ENCODE assay signal across 1 cellular context in genomic region chr11:125568970-125569912, GRCh38.
TF ChIP-seq lines count a peak whose summit lies in the region.

EI24 (plus strand) TSS chr11:125569477; CDS start chr11:125572528, 3,051 bp downstream.

TF ChIP-seq in HepG2, 621 proteins besides CTCF, POLR2A, EP300 and RAD21 (continued from another document and continues in another):
- no peak; the same call in 1 of the 2 replicates for TF ChIP-seq ATF3 (CRISPR knock-in tag; IDR thresholded peaks at IDR 0.05)
- TF ChIP-seq, protein P1, sequence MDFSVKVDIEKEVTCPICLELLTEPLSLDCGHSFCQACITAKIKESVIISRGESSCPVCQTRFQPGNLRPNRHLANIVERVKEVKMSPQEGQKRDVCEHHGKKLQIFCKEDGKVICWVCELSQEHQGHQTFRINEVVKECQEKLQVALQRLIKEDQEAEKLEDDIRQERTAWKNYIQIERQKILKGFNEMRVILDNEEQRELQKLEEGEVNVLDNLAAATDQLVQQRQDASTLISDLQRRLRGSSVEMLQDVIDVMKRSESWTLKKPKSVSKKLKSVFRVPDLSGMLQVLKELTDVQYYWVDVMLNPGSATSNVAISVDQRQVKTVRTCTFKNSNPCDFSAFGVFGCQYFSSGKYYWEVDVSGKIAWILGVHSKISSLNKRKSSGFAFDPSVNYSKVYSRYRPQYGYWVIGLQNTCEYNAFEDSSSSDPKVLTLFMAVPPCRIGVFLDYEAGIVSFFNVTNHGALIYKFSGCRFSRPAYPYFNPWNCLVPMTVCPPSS (IDR thresholded peaks at IDR 0.05), result no peak
- no peak for TF ChIP-seq RELA (CRISPR knock-in tag; IDR thresholded peaks at IDR 0.05)
- TF ChIP-seq, protein P2, sequence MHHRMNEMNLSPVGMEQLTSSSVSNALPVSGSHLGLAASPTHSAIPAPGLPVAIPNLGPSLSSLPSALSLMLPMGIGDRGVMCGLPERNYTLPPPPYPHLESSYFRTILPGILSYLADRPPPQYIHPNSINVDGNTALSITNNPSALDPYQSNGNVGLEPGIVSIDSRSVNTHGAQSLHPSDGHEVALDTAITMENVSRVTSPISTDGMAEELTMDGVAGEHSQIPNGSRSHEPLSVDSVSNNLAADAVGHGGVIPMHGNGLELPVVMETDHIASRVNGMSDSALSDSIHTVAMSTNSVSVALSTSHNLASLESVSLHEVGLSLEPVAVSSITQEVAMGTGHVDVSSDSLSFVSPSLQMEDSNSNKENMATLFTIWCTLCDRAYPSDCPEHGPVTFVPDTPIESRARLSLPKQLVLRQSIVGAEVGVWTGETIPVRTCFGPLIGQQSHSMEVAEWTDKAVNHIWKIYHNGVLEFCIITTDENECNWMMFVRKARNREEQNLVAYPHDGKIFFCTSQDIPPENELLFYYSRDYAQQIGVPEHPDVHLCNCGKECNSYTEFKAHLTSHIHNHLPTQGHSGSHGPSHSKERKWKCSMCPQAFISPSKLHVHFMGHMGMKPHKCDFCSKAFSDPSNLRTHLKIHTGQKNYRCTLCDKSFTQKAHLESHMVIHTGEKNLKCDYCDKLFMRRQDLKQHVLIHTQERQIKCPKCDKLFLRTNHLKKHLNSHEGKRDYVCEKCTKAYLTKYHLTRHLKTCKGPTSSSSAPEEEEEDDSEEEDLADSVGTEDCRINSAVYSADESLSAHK (CRISPR knock-in tag; IDR thresholded peaks at IDR 0.05; ENCODE audit: borderline replicate concordance), result no peak
- no peak for TF ChIP-seq CC2D1A (CRISPR knock-in tag; IDR thresholded peaks at IDR 0.05)
- no peak for TF ChIP-seq SIX4 (CRISPR knock-in tag; IDR thresholded peaks at IDR 0.05)
- TF ChIP-seq ZMAT5 (CRISPR knock-in tag; IDR thresholded peaks at IDR 0.05; ENCODE audit: borderline replicate concordance, low read depth), result no peak
- no peak for TF ChIP-seq ATAD3A (CRISPR knock-in tag; IDR thresholded peaks at IDR 0.05)
- no peak for TF ChIP-seq SMAD9 (CRISPR knock-in tag; IDR thresholded peaks at IDR 0.05)
- TF ChIP-seq NFYB (CRISPR knock-in tag; IDR thresholded peaks at IDR 0.05), result peak; percentile 56; the same call in 1 of the 2 replicates
- TF ChIP-seq, protein P3, sequence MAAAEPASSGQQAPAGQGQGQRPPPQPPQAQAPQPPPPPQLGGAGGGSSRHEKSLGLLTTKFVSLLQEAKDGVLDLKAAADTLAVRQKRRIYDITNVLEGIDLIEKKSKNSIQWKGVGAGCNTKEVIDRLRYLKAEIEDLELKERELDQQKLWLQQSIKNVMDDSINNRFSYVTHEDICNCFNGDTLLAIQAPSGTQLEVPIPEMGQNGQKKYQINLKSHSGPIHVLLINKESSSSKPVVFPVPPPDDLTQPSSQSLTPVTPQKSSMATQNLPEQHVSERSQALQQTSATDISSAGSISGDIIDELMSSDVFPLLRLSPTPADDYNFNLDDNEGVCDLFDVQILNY (CRISPR knock-in tag; conservative IDR thresholded peaks at IDR 0.05), result peak; percentile 46; the same call in 1 of the 2 replicates
- no peak; the same call in none of the 2 replicates for TF ChIP-seq CAMTA2 (CRISPR knock-in tag; IDR thresholded peaks at IDR 0.05; ENCODE audit: borderline replicate concordance)
- TF ChIP-seq ZNF451 (CRISPR knock-in tag; IDR thresholded peaks at IDR 0.05), result 0 out of 2 replicates have a peak, but pooled peaks have one; percentile 46
- TF ChIP-seq, protein P4, sequence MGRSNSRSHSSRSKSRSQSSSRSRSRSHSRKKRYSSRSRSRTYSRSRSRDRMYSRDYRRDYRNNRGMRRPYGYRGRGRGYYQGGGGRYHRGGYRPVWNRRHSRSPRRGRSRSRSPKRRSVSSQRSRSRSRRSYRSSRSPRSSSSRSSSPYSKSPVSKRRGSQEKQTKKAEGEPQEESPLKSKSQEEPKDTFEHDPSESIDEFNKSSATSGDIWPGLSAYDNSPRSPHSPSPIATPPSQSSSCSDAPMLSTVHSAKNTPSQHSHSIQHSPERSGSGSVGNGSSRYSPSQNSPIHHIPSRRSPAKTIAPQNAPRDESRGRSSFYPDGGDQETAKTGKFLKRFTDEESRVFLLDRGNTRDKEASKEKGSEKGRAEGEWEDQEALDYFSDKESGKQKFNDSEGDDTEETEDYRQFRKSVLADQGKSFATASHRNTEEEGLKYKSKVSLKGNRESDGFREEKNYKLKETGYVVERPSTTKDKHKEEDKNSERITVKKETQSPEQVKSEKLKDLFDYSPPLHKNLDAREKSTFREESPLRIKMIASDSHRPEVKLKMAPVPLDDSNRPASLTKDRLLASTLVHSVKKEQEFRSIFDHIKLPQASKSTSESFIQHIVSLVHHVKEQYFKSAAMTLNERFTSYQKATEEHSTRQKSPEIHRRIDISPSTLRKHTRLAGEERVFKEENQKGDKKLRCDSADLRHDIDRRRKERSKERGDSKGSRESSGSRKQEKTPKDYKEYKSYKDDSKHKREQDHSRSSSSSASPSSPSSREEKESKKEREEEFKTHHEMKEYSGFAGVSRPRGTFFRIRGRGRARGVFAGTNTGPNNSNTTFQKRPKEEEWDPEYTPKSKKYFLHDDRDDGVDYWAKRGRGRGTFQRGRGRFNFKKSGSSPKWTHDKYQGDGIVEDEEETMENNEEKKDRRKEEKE (IDR thresholded peaks at IDR 0.05), result no peak
- TF ChIP-seq MLLT10 (CRISPR knock-in tag; IDR thresholded peaks at IDR 0.05), result no peak
- TF ChIP-seq HOXA3 (CRISPR knock-in tag; IDR thresholded peaks at IDR 0.05), result no peak; the same call in 1 of the 2 replicates
- no peak for TF ChIP-seq NFE2L1 (CRISPR knock-in tag; IDR thresholded peaks at IDR 0.05; ENCODE audit: borderline replicate concordance)
- TF ChIP-seq WIZ (CRISPR knock-in tag; IDR thresholded peaks at IDR 0.05), result no peak
- TF ChIP-seq AKAP8 (CRISPR knock-in tag; IDR thresholded peaks at IDR 0.05), result no peak
- TF ChIP-seq ZNF547 (CRISPR knock-in tag; IDR thresholded peaks at IDR 0.05), result no peak
- no peak for TF ChIP-seq TRIM24 (CRISPR knock-in tag; IDR thresholded peaks at IDR 0.05)
- peak; percentile 64; the same call in 1 of the 2 replicates for TF ChIP-seq ZNF558 (CRISPR knock-in tag; IDR thresholded peaks at IDR 0.05; ENCODE audit: borderline replicate concordance)
- TF ChIP-seq ZNF121 (CRISPR knock-in tag; IDR thresholded peaks at IDR 0.05), result no peak; the same call in 1 of the 2 replicates
- TF ChIP-seq SRF (IDR thresholded peaks at IDR 0.05; ENCODE audit: low read depth, low read length), result no peak
- no peak for TF ChIP-seq ZKSCAN1 (IDR thresholded peaks at IDR 0.05; ENCODE audit: low read length)
- TF ChIP-seq NAIF1 (CRISPR knock-in tag; IDR thresholded peaks at IDR 0.05; ENCODE audit: borderline replicate concordance), result no peak
- no peak for TF ChIP-seq ZNF337 (CRISPR knock-in tag; IDR thresholded peaks at IDR 0.05; ENCODE audit: borderline replicate concordance, low read depth)
- TF ChIP-seq HNF4G (IDR thresholded peaks at IDR 0.05; ENCODE audit: borderline replicate concordance, low read depth, low read length), result no peak
- TF ChIP-seq HNF4G (CRISPR knock-in tag; IDR thresholded peaks at IDR 0.05; ENCODE audit: borderline replicate concordance, low read depth), result no peak
- TF ChIP-seq ZNF766 (CRISPR knock-in tag; IDR thresholded peaks at IDR 0.05; ENCODE audit: borderline replicate concordance), result no peak
- TF ChIP-seq PHF5A (CRISPR knock-in tag; IDR thresholded peaks at IDR 0.05; ENCODE audit: low read depth, unreplicated experiment), result no peak
- TF ChIP-seq SP1 (IDR thresholded peaks at IDR 0.05), result no peak
- TF ChIP-seq SP1 (CRISPR knock-in tag; IDR thresholded peaks at IDR 0.05), result peak; percentile 75
- TF ChIP-seq ZNF619 (CRISPR knock-in tag; IDR thresholded peaks at IDR 0.05), result no peak
- no peak for TF ChIP-seq MAFK (conservative IDR thresholded peaks at IDR 0.05 in 1 of 2, IDR thresholded peaks at IDR 0.05 in 1 of 2; ENCODE audit: low read length in 2 of 2)
- peak; percentile 76 for TF ChIP-seq RCOR2 (CRISPR knock-in tag; IDR thresholded peaks at IDR 0.05)
- 0 out of 2 replicates have a peak, but pooled peaks have one; percentile 71 for TF ChIP-seq BRF2 (CRISPR knock-in tag; IDR thresholded peaks at IDR 0.05)
- TF ChIP-seq, protein P5, sequence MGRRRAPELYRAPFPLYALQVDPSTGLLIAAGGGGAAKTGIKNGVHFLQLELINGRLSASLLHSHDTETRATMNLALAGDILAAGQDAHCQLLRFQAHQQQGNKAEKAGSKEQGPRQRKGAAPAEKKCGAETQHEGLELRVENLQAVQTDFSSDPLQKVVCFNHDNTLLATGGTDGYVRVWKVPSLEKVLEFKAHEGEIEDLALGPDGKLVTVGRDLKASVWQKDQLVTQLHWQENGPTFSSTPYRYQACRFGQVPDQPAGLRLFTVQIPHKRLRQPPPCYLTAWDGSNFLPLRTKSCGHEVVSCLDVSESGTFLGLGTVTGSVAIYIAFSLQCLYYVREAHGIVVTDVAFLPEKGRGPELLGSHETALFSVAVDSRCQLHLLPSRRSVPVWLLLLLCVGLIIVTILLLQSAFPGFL (CRISPR knock-in tag; IDR thresholded peaks at IDR 0.05), result no peak
- 0 out of 2 replicates have a peak, but pooled peaks have one; percentile 8 for TF ChIP-seq BCL6 (CRISPR knock-in tag; IDR thresholded peaks at IDR 0.05)
- TF ChIP-seq MXD3 (CRISPR knock-in tag; IDR thresholded peaks at IDR 0.05), result no peak
- TF ChIP-seq ZNF275 (CRISPR knock-in tag; IDR thresholded peaks at IDR 0.05; ENCODE audit: borderline replicate concordance), result no peak
- TF ChIP-seq THAP11 (CRISPR knock-in tag; IDR thresholded peaks at IDR 0.05), result peak; percentile 98
- TF ChIP-seq RERE (CRISPR knock-in tag; IDR thresholded peaks at IDR 0.05; ENCODE audit: low read depth), result 0 out of 2 replicates have a peak, but pooled peaks have one; percentile 30
- TF ChIP-seq, protein P6, sequence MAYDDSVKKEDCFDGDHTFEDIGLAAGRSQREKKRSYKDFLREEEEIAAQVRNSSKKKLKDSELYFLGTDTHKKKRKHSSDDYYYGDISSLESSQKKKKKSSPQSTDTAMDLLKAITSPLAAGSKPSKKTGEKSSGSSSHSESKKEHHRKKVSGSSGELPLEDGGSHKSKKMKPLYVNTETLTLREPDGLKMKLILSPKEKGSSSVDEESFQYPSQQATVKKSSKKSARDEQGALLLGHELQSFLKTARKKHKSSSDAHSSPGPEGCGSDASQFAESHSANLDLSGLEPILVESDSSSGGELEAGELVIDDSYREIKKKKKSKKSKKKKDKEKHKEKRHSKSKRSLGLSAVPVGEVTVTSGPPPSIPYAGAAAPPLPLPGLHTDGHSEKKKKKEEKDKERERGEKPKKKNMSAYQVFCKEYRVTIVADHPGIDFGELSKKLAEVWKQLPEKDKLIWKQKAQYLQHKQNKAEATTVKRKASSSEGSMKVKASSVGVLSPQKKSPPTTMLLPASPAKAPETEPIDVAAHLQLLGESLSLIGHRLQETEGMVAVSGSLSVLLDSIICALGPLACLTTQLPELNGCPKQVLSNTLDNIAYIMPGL (CRISPR knock-in tag; IDR thresholded peaks at IDR 0.05; ENCODE audit: borderline replicate concordance in 1 of 2, low read depth in 1 of 2), result peak; percentile 48 to 80
